8 cellular contexts compared by ENCODE assay signal in the genomic region with DNA sequence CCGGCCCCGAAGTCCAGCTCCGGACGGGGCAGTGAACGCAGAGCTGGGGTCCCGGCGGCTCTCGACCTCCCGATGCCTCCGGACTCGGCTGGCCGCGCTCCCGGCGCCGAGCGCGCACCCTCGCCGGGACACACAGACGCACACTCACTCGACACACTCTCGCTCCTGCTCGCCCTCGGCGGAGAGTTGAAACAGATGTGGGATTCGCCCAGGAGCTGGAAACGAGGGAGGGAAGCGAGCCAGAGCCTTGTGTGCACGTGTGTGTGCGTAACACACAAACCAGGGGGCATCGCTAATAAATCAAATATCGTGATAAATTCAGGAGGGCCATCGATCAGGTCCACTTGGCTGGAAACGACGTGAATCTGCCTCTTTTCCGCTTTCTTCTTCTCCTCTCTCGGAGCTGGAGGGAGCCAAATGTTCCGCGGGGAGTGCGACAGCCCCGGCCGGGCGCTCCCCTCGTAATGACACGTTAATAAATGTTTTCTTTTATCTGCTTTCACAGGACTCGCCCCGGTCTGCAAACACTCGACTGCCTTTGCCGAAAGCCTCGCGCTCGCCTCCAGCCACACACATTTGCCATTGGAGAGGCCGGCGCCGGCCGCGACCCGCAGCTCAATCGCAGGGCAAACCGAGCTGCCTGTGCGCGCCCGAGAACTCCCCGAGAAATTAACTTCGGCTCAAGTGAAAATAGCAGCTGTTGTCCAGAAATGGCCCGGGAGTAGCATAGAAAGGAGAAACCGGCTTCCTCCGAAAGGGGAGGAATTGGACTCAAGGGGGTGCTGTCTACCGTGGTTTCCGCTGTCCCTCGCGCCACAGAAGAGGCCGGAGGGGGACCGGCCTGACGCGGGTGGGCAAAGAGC. TPM values are rescaled to one million over a fixed set of nuclear protein-coding genes. Genes with fewer than 3 reads are reported as not detected.
DNase-seq lines count a peak whose midpoint lies in the region; TF ChIP-seq lines count a peak whose summit lies in the region.

No MANE protein-coding gene starts in this region.

- TF ChIP-seq CTCF in GM12873 (IDR thresholded peaks at IDR 0.05; ENCODE audit: insufficient read depth, low read depth, low read length, missing control alignments) (peak; percentile 64), brain (conservative IDR thresholded peaks at IDR 0.05) (peak; percentile 89)

- H3K9me3 Mint-ChIP-seq in brain, result peaks cover 0 to 9% (median 0%) of the 10 kb centered on the region in 5 experiments

- H3K36me3 Mint-ChIP-seq in brain, result no peaks in the 10 kb centered on the region

- H3K27me3 Mint-ChIP-seq in brain, result peaks cover 46% of the 10 kb centered on the region

- peak overlapping the region; percentile 89 to 93 (median 91) for H3K4me3 Mint-ChIP-seq in brain

- intact Hi-C loops in posterior vena cava (cut with DNase I), result loop anchor here (2.0 to 10.0 kb wide), 5 partner anchors 61 to 835 kb away; no protein-coding TSS in a partner anchor

- DNase-seq in AG08396 (ENCODE audit: low spot score) (peak; percentile 80), NCI-H524 treated with DMSO at 0.1 percent for 48 hours (lab: John Stamatoyannopoulos, UW) (peak; percentile 86), hippocampal formation (lab: John Stamatoyannopoulos, UW) (peak; percentile 65 to 73), posterior vena cava (ENCODE audit: low spot score) (peak; percentile 89), NCI-H1436 (lab: John Stamatoyannopoulos, UW) (no peak)
- no peak for DNase-seq in stimulated activated CD4-positive, alpha-beta T cell treated with anti-CD3 and anti-CD28 coated beads, Interleukin-1b, Interleukin-23, amount 100 ng/mL, for 48 hours

- peaks cover 74% of the 10 kb centered on the region for H3K4me1 Mint-ChIP-seq in brain

- H3K27ac Mint-ChIP-seq in brain, result peak overlapping the region; percentile 65 to 98 (median 88)

RNA-seq across cellular contexts. Expression of a gene that starts 0.8 kb away (rescaled TPM):
- 18.8 TPM for polyA plus RNA-seq in brain (ENCODE audit: insufficient read depth, low read depth, low replicate concordance)
- total RNA-seq in posterior vena cava, result 100 to 1,000 TPM in 1 of 2 donors, 10 to 100 TPM in 1; 89.4 to 141 TPM

Comparison
In these comparisons a context has a peak if more than half of its experiments do, and no peak if none do; other contexts are left out.
1. DNase-seq: peak in AG08396 (single experiment), NCI-H524 treated with DMSO at 0.1 percent for 48 hours (single experiment), hippocampal formation (2 of 2) and posterior vena cava (single experiment); none in stimulated activated CD4-positive, alpha-beta T cell treated with anti-CD3 and anti-CD28 coated beads, Interleukin-1b, Interleukin-23, amount 100 ng/mL, for 48 hours (single experiment) and NCI-H1436 (single experiment).